ENCODE assay signal across 1 cellular context in genomic region chr1:52569333-52570265, GRCh38.
TF ChIP-seq lines count a peak whose summit lies in the region.

No MANE protein-coding gene starts in this region.

TF ChIP-seq in GM23338, 12 proteins besides CTCF, POLR2A, EP300 and RAD21:
- TF ChIP-seq JUNB (IDR thresholded peaks at IDR 0.05; ENCODE audit: unreplicated experiment) (no peak), NANOG (IDR thresholded peaks at IDR 0.05; ENCODE audit: borderline replicate concordance) (no peak), ZNF114 (CRISPR knock-in tag; IDR thresholded peaks at IDR 0.05) (no peak), REST (IDR thresholded peaks at IDR 0.05; ENCODE audit: unreplicated experiment) (no peak), EZH2 (IDR thresholded peaks at IDR 0.05; ENCODE audit: low read depth, unreplicated experiment) (no peak), EZH2phosphoT487 (IDR thresholded peaks at IDR 0.05; ENCODE audit: unreplicated experiment) (no peak), CREB1 (CRISPR knock-in tag; IDR thresholded peaks at IDR 0.05; ENCODE audit: low read depth) (no peak), POLR2AphosphoS5 (IDR thresholded peaks at IDR 0.05; ENCODE audit: low read depth) (no peak), STAT1 (IDR thresholded peaks at IDR 0.05; ENCODE audit: unreplicated experiment) (no peak), ZNF331 (CRISPR knock-in tag; IDR thresholded peaks at IDR 0.05; ENCODE audit: low read depth) (no peak)
- TF ChIP-seq, protein P1, sequence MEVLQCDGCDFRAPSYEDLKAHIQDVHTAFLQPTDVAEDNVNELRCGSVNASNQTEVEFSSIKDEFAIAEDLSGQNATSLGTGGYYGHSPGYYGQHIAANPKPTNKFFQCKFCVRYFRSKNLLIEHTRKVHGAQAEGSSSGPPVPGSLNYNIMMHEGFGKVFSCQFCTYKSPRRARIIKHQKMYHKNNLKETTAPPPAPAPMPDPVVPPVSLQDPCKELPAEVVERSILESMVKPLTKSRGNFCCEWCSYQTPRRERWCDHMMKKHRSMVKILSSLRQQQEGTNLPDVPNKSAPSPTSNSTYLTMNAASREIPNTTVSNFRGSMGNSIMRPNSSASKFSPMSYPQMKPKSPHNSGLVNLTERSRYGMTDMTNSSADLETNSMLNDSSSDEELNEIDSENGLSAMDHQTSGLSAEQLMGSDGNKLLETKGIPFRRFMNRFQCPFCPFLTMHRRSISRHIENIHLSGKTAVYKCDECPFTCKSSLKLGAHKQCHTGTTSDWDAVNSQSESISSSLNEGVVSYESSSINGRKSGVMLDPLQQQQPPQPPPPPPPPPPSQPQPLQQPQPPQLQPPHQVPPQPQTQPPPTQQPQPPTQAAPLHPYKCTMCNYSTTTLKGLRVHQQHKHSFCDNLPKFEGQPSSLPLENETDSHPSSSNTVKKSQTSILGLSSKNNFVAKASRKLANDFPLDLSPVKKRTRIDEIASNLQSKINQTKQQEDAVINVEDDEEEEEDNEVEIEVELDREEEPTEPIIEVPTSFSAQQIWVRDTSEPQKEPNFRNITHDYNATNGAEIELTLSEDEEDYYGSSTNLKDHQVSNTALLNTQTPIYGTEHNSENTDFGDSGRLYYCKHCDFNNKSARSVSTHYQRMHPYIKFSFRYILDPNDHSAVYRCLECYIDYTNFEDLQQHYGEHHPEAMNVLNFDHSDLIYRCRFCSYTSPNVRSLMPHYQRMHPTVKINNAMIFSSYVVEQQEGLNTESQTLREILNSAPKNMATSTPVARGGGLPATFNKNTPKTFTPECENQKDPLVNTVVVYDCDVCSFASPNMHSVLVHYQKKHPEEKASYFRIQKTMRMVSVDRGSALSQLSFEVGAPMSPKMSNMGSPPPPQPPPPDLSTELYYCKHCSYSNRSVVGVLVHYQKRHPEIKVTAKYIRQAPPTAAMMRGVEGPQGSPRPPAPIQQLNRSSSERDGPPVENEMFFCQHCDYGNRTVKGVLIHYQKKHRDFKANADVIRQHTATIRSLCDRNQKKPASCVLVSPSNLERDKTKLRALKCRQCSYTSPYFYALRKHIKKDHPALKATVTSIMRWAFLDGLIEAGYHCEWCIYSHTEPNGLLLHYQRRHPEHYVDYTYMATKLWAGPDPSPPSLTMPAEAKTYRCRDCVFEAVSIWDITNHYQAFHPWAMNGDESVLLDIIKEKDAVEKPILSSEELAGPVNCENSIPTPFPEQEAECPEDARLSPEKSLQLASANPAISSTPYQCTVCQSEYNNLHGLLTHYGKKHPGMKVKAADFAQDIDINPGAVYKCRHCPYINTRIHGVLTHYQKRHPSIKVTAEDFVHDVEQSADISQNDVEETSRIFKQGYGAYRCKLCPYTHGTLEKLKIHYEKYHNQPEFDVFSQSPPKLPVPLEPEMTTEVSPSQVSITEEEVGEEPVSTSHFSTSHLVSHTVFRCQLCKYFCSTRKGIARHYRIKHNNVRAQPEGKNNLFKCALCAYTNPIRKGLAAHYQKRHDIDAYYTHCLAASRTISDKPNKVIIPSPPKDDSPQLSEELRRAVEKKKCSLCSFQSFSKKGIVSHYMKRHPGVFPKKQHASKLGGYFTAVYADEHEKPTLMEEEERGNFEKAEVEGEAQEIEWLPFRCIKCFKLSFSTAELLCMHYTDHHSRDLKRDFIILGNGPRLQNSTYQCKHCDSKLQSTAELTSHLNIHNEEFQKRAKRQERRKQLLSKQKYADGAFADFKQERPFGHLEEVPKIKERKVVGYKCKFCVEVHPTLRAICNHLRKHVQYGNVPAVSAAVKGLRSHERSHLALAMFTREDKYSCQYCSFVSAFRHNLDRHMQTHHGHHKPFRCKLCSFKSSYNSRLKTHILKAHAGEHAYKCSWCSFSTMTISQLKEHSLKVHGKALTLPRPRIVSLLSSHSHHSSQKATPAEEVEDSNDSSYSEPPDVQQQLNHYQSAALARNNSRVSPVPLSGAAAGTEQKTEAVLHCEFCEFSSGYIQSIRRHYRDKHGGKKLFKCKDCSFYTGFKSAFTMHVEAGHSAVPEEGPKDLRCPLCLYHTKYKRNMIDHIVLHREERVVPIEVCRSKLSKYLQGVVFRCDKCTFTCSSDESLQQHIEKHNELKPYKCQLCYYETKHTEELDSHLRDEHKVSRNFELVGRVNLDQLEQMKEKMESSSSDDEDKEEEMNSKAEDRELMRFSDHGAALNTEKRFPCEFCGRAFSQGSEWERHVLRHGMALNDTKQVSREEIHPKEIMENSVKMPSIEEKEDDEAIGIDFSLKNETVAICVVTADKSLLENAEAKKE (CRISPR knock-in tag; IDR thresholded peaks at IDR 0.05): no peak
- TF ChIP-seq, protein P2, sequence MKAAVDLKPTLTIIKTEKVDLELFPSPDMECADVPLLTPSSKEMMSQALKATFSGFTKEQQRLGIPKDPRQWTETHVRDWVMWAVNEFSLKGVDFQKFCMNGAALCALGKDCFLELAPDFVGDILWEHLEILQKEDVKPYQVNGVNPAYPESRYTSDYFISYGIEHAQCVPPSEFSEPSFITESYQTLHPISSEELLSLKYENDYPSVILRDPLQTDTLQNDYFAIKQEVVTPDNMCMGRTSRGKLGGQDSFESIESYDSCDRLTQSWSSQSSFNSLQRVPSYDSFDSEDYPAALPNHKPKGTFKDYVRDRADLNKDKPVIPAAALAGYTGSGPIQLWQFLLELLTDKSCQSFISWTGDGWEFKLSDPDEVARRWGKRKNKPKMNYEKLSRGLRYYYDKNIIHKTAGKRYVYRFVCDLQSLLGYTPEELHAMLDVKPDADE (IDR thresholded peaks at IDR 0.05): no peak
